12 cellular contexts compared by ENCODE assay signal in genomic region chr3:156723182-156723619, GRCh38. TPM values are rescaled to one million over a fixed set of nuclear protein-coding genes. Genes with fewer than 3 reads are reported as not detected.
DNase-seq lines count a peak whose midpoint lies in the region; ATAC-seq and TF ChIP-seq lines count a peak whose summit lies in the region.
"Had no signal": no experiment of that assay in that cellular context is flagged by ENCODE, and none has a peak within 500 bp of the region (broad histone marks: within the 10 kb centered on the region; RNA-seq: fewer than 3 reads in every experiment).

No MANE protein-coding gene starts in this region.

- CTCF ChIA-PET in RWPE1 (lab: Yijun Ruan, JAX): interaction anchor here (0.5 kb wide), 1 partner anchor 51 kb away, joined by 3 read pairs; no protein-coding TSS in a partner anchor

- TF ChIP-seq CTCF in RWPE1 (conservative IDR thresholded peaks at IDR 0.05; ENCODE audit: low read depth): no peak
- no peak for TF ChIP-seq CTCF in left ventricle myocardium inferior (IDR thresholded peaks at IDR 0.05; ENCODE audit: borderline replicate concordance)

- DNase-seq in EL: peak; percentile 35
- no peak for DNase-seq in RWPE1 (ENCODE audit: low spot score)
- no peak for DNase-seq in left ventricle myocardium inferior
- DNase-seq in NCI-H526 (lab: John Stamatoyannopoulos, UW): no peak
- DNase-seq: left colon; NCI-H510A treated with DMSO at 0.1 percent for 48 hours; stimulated activated CD4-positive, alpha-beta T cell treated with anti-CD3 and anti-CD28 coated beads, Interleukin-4, amount 100 ng/mL, for 4 hours had no signal

- peaks cover 25% of the 10 kb centered on the region for H3K4me1 ChIP-seq in left ventricle myocardium inferior

- no peaks in the 10 kb centered on the region for H3K27me3 ChIP-seq in left ventricle myocardium inferior (ENCODE audit: low read depth)
- H3K27me3 ChIP-seq: cardiac muscle cell had no signal

- POLR2A ChIA-PET in RWPE1 (lab: Yijun Ruan, JAX; ENCODE audit: low non-redundant PET): no interaction called here

- H3K9me3 ChIP-seq in left ventricle myocardium inferior (replicated peaks): no peaks in the 10 kb centered on the region

- no peaks in the 10 kb centered on the region for H3K36me3 ChIP-seq in left ventricle myocardium inferior

- ATAC-seq in GM21576 (IDR thresholded peaks at IDR 0.05; ENCODE audit: unreplicated experiment) (peak; percentile 39), HG03159 (IDR thresholded peaks at IDR 0.05; ENCODE audit: unreplicated experiment) (no peak), HG03175 (IDR thresholded peaks at IDR 0.05; ENCODE audit: unreplicated experiment) (no peak), HG03196 (IDR thresholded peaks at IDR 0.05; ENCODE audit: unreplicated experiment) (no peak)
- ATAC-seq: left colon had no signal

- intact Hi-C loops in left ventricle myocardium inferior (cut with micrococcal nuclease): no loop called here

- no peak overlapping the region for H3K4me3 ChIP-seq in left ventricle myocardium inferior
- H3K4me3 ChIP-seq: cardiac muscle cell had no signal

- H3K27ac ChIP-seq in RWPE1 (peak overlapping the region; percentile 50), left ventricle myocardium inferior (replicated peaks) (peak overlapping the region; percentile 17)
- H3K27ac ChIP-seq: cardiac muscle cell had no signal

RNA-seq across cellular contexts. Expression of gene TIPARP, which starts 48.8 kb away (rescaled TPM):
- total RNA-seq in left ventricle myocardium inferior: 27.2 TPM
